In the genomic region with DNA sequence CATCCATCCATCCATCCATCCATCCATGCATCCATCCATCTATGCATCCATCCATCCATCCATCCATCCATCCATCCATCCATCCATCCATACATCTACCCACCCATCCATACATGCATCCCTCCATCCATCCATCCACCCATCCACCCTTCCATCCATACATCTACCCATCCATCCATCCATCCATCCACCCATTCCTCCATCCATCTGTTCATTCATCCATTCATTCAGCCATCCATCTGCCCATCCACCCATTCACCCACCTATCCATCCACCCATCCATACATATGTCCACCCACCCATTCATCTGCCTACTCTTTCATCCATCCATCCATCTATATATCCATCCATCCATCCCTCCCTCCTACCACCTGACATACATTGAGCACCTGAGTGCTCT, we compare ENCODE assay signal across 31 cellular contexts.
"Had no signal": no experiment of that assay in that cellular context is flagged by ENCODE, and none has a peak within 500 bp of the region (broad histone marks: within the 10 kb centered on the region; RNA-seq: fewer than 3 reads in every experiment).

No MANE protein-coding gene starts in this region.

- H3K27me3 ChIP-seq: adrenal gland, ascending aorta, body of pancreas, breast epithelium, cardiac muscle cell had no signal

- H3K4me1 ChIP-seq: adrenal gland, ascending aorta, body of pancreas, breast epithelium had no signal

- H3K4me3 ChIP-seq: adrenal gland, ascending aorta, body of pancreas, breast epithelium, cardiac muscle cell had no signal

- H3K27ac ChIP-seq: adrenal gland, ascending aorta, body of pancreas, brain microvascular endothelial cell, breast epithelium, cardiac muscle cell had no signal

- H3K9me3 ChIP-seq: adrenal gland had no signal

- DNase-seq: activated effector memory CD4-positive, alpha-beta T cell treated with anti-CD3 and anti-CD28 coated beads, Interleukin-2, amount 50 U/mL, for 16 hours; activated effector memory CD4-positive, alpha-beta T cell treated with Interleukin-2 at 50 U/mL for 16 hours; activated gamma-delta T cell; activated gamma-delta T cell treated with Interleukin-2 at 50 U/mL for 16 hours; activated naive CD4-positive, alpha-beta T cell; activated naive CD4-positive, alpha-beta T cell treated with anti-CD3 and anti-CD28 coated beads for 36 hours; activated naive CD4-positive, alpha-beta T cell treated with anti-CD3 and anti-CD28 coated beads, Interleukin-2, amount 10 ng/mL, durations not matched to agents 7 days and 5 days; activated naive CD4-positive, alpha-beta T cell treated with anti-CD3 and anti-CD28 coated beads, Interleukin-2, amount 50 U/mL, for 16 hours; activated naive CD4-positive, alpha-beta T cell treated with Interleukin-2 at 50 U/mL for 16 hours; activated naive CD8-positive, alpha-beta T cell treated with anti-CD3 and anti-CD28 coated beads for 36 hours; activated naive CD8-positive, alpha-beta T cell treated with anti-CD3 and anti-CD28 coated beads, Interleukin-2, amount 10 ng/mL, durations not matched to agents 7 days and 5 days; activated naive CD8-positive, alpha-beta T cell treated with anti-CD3 and anti-CD28 coated beads, Interleukin-2, amount 50 U/mL, for 24 hours; activated T-cell treated with anti-CD3 and anti-CD28 coated beads, Interleukin-2, amount 50 U/mL, for 1 hour; activated T-cell treated with anti-CD3 and anti-CD28 coated beads, Interleukin-2, amount 50 U/mL, for 24 hours; activated T-cell treated with anti-CD3 and anti-CD28 coated beads, Interleukin-2, amount 50 U/mL, for 4 hours; activated T-cell treated with anti-CD3 and anti-CD28 coated beads, Interleukin-2, amount 50 U/mL, for 48 hours; activated T-cell treated with anti-CD3 and anti-CD28 coated beads, Interleukin-2, amount 50 U/mL, for 72 hours; adrenal gland; amniotic stem cell; amygdala; anterior cingulate cortex; aorta; body of pancreas; brain microvascular endothelial cell; central memory CD4-positive, alpha-beta T cell; cerebellar nuclear complex had no signal

- H3K36me3 ChIP-seq: adrenal gland, ascending aorta, brain microvascular endothelial cell, breast epithelium, cardiac muscle cell had no signal

- FAIRE-seq: astrocyte, bronchial epithelial cell had no signal
